Comparison of ENCODE assay signal across 12 cellular contexts in genomic region chr4:5890063-5890727, GRCh38. TPM values are rescaled to one million over a fixed set of nuclear protein-coding genes. Genes with fewer than 3 reads are reported as not detected.
DNase-seq lines count a peak whose midpoint lies in the region; ATAC-seq and TF ChIP-seq lines count a peak whose summit lies in the region.
"Had no signal": no experiment of that assay in that cellular context is flagged by ENCODE, and none has a peak within 500 bp of the region (broad histone marks: within the 10 kb centered on the region; RNA-seq: fewer than 3 reads in every experiment).

No MANE protein-coding gene starts in this region.

- intact Hi-C loops in A673 (cut with micrococcal nuclease; ENCODE audit: unreplicated experiment), result loop anchor here (5.0 kb wide), 1 partner anchor 87 kb away; no protein-coding TSS in a partner anchor

- POLR2A ChIA-PET in A673 (lab: Charles Lee; ENCODE audit: low non-redundant PET), result no interaction called here

- H3K9me3 ChIP-seq in A673 (ENCODE audit: low read depth, low read length, poor library complexity, severe bottlenecking), result no peaks in the 10 kb centered on the region
- H3K9me3 ChIP-seq in T-helper 17 cell (ENCODE audit: control insufficient read depth, low read length, poor library complexity, severe bottlenecking), result peaks cover 4% of the 10 kb centered on the region

- H3K27ac Mint-ChIP-seq in T-helper 17 cell, result no peak overlapping the region
- H3K27ac Mint-ChIP-seq: activated naive CD8-positive, alpha-beta T cell; CD4-positive, CD25-positive, alpha-beta regulatory T cell had no signal

- peaks cover 40% of the 10 kb centered on the region for H3K4me1 ChIP-seq in A673 (ENCODE audit: insufficient read depth, low read length, poor library complexity, severe bottlenecking)

- peaks cover 8% of the 10 kb centered on the region for H3K4me1 Mint-ChIP-seq in T-helper 17 cell

- ATAC-seq in GM19467 (IDR thresholded peaks at IDR 0.05; ENCODE audit: unreplicated experiment) (no peak), T-helper 17 cell (no peak)

- H3K4me3 Mint-ChIP-seq in T-helper 17 cell, result no peak overlapping the region
- H3K4me3 Mint-ChIP-seq: activated naive CD8-positive, alpha-beta T cell had no signal

- H3K27me3 Mint-ChIP-seq in T-helper 17 cell, result peaks cover 65% of the 10 kb centered on the region

- peak overlapping the region; percentile 39 for H3K4me3 ChIP-seq in A673 (ENCODE audit: low read depth, low read length, poor library complexity, severe bottlenecking)
- H3K4me3 ChIP-seq: GM23248 had no signal

- BruUV-seq in A673 (replicated peaks; lab: Mats Ljungman, UMichigan), result no TSS peak

- CTCF ChIA-PET in A673 (lab: Charles Lee), result no interaction called here

- peaks cover 16% of the 10 kb centered on the region for H3K27me3 ChIP-seq in A673 (replicated peaks; ENCODE audit: insufficient read depth, low read depth, low read length, poor library complexity)

- peak; percentile 89 for DNase-seq in A673 (ENCODE audit: low spot score)
- peak; percentile 68 for DNase-seq in NCI-H1105 (lab: John Stamatoyannopoulos, UW)
- peak; percentile 95 for DNase-seq in SK-N-DZ (ENCODE audit: low spot score)
- DNase-seq in islet precursor cell, result peak; percentile 92
- DNase-seq in HK-2 (ENCODE audit: unreplicated experiment), result no peak
- no peak for DNase-seq in T-helper 9 cell
- no peak for DNase-seq in T-helper 17 cell
- DNase-seq: CD4-positive, CD25-positive, alpha-beta regulatory T cell; NK-92 treated with Interleukin-12 subunit alpha and Interleukin-12 subunit beta, amount 100 ng/mL, for 24 hours had no signal

- no peak for TF ChIP-seq CTCF in A673 (conservative IDR thresholded peaks at IDR 0.05; ENCODE audit: low read depth, low read length)

- H3K36me3 ChIP-seq in A673 (ENCODE audit: insufficient read depth, low read length, poor library complexity, severe bottlenecking), result no peaks in the 10 kb centered on the region

- peaks cover 8% of the 10 kb centered on the region for H3K36me3 Mint-ChIP-seq in T-helper 17 cell (ENCODE audit: low read depth)
- H3K36me3 Mint-ChIP-seq: activated naive CD8-positive, alpha-beta T cell; CD4-positive, CD25-positive, alpha-beta regulatory T cell had no signal

- no peak overlapping the region for H3K27ac ChIP-seq in A673 (ENCODE audit: low read depth, low read length, poor library complexity, severe bottlenecking)
- H3K27ac ChIP-seq: GM23248 had no signal

RNA-seq across cellular contexts. Expression of gene CRMP1, which starts 2.7 kb away (rescaled TPM):
- total RNA-seq in A673 (2021), result 77.5 and 83.4 TPM in 2 replicates
- polyA plus RNA-seq in SK-N-DZ (2014; cell fraction: cytosol; rRNA removed), result 236 and 244 TPM in 2 replicates
- polyA plus RNA-seq in SK-N-DZ (2014; cell fraction: nucleus; rRNA removed), result 129 and 137 TPM in 2 replicates
- total RNA-seq in T-helper 17 cell, result not detected
- total RNA-seq: CD4-positive, CD25-positive, alpha-beta regulatory T cell; GM23248 had no signal
- polyA plus RNA-seq: CD4-positive, CD25-positive, alpha-beta regulatory T cell had no signal

Comparison
In these comparisons a context has a peak if more than half of its experiments do, and no peak if none do; other contexts are left out.
1. DNase-seq: peak in A673 (single experiment), NCI-H1105 (single experiment), SK-N-DZ (single experiment) and islet precursor cell (single experiment); none in HK-2 (single experiment), T-helper 9 cell (single experiment) and T-helper 17 cell (0 of 3).
2. RNA of gene CRMP1, which starts 2.7 kb away (total RNA-seq): 77.5 to 83.4 TPM in A673; not detected in T-helper 17 cell; every median in the first group is over 10 times any median in the second.